ENCODE assay signal across 8 cellular contexts in the genomic region with DNA sequence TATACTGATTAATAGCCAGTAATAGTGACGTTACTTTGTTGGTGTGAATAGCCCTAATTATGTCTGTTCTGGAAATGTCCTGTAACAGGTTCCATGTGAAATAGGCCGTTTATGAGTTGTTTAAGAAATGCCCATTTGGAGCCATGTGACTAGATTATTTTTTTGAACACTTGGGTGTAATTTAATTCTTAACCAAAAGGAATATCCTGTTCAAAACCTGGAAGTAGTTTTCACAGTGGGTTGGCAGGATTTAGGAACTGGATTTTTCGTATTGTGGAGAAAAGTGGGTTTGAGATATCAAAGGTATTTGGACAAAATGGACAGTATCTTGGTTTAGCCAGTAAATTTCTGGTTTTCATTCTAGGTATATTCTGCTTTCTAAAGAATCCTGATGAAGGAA. TPM values are rescaled to one million over a fixed set of nuclear protein-coding genes. Genes with fewer than 3 reads are reported as not detected.
DNase-seq lines count a peak whose midpoint lies in the region; ATAC-seq and TF ChIP-seq lines count a peak whose summit lies in the region.

No MANE protein-coding gene starts in this region.

- H3K4me1 ChIP-seq in MM.1S (ENCODE audit: low read length) (peaks cover 9% of the 10 kb centered on the region), ectodermal cell (ENCODE audit: control insufficient read depth, insufficient read depth, low read length) (no peaks in the 10 kb centered on the region)

- ATAC-seq in GM21619 (IDR thresholded peaks at IDR 0.05; ENCODE audit: unreplicated experiment) = no peak

- no peaks in the 10 kb centered on the region for H3K9me3 ChIP-seq in MM.1S (replicated peaks; ENCODE audit: insufficient read depth, low read length)
- H3K9me3 ChIP-seq in ectodermal cell (ENCODE audit: control insufficient read depth, low read length) = peaks cover 3% of the 10 kb centered on the region

- peak overlapping the region; percentile 27 for H3K27ac Mint-ChIP-seq in neural crest cell (ENCODE audit: unreplicated experiment)

- peak overlapping the region; percentile 99 for H3K4me3 Mint-ChIP-seq in neural crest cell

- peak; percentile 61 for DNase-seq in CD1c-positive myeloid dendritic cell (ENCODE audit: extremely low spot score)
- no peak for DNase-seq in MM.1S
- DNase-seq in neural crest cell (ENCODE audit: low read depth, low spot score) = no peak
- no peak for DNase-seq in SW 1271 (lab: John Stamatoyannopoulos, UW)
- DNase-seq in NCI-H82 treated with DMSO at 0.1 percent for 48 hours (lab: John Stamatoyannopoulos, UW; ENCODE audit: unreplicated experiment) = no peak
- DNase-seq in mesenteric fat pad (ENCODE audit: low spot score) = no peak

- H4K20me1 ChIP-seq in MM.1S (ENCODE audit: insufficient read depth, low read length) = no peaks in the 10 kb centered on the region

- no peak overlapping the region for H3K27ac ChIP-seq in MM.1S (ENCODE audit: low read length)
- no peak overlapping the region for H3K27ac ChIP-seq in ectodermal cell (ENCODE audit: insufficient read depth, low read depth, low read length, poor library complexity, severe bottlenecking)

- WGBS in ectodermal cell, 2 experiments = 78% methylated on average over 3 of the region's 3 CpGs

- H3K36me3 Mint-ChIP-seq in neural crest cell (ENCODE audit: low read depth) = peaks cover 37% of the 10 kb centered on the region

- peaks cover 9% of the 10 kb centered on the region; the same call in 1 of the 2 replicates for H3K36me3 ChIP-seq in MM.1S (replicated peaks; ENCODE audit: insufficient read depth, low read length)
- H3K36me3 ChIP-seq in ectodermal cell (ENCODE audit: control insufficient read depth, insufficient read depth, low read length) = peaks cover 16% of the 10 kb centered on the region

- H3K27me3 Mint-ChIP-seq in neural crest cell (ENCODE audit: low read depth) = peaks cover 2% of the 10 kb centered on the region

- H3K4me1 Mint-ChIP-seq in neural crest cell = peaks cover 39% of the 10 kb centered on the region

- H3K4me2 ChIP-seq in MM.1S (ENCODE audit: low read depth, low read length) = peak overlapping the region; percentile 73

- peak overlapping the region; percentile 93 for H3K4me3 ChIP-seq in MM.1S (ENCODE audit: low read length)
- peak overlapping the region; percentile 88 for H3K4me3 ChIP-seq in ectodermal cell (ENCODE audit: insufficient read depth, low read depth, low read length)

- H2AFZ ChIP-seq in MM.1S (ENCODE audit: low read length) = no peak overlapping the region

- TF ChIP-seq CTCF in MM.1S (IDR thresholded peaks at IDR 0.05; ENCODE audit: low read length) = no peak
- no peak for TF ChIP-seq CTCF in neural crest cell (conservative IDR thresholded peaks at IDR 0.05)

- peaks cover 16% of the 10 kb centered on the region for H3F3A ChIP-seq in MM.1S (ENCODE audit: insufficient read depth, low read length)

- H3K27me3 ChIP-seq in MM.1S (replicated peaks; ENCODE audit: insufficient read depth, low read length) = no peaks in the 10 kb centered on the region
- H3K27me3 ChIP-seq in ectodermal cell (ENCODE audit: control insufficient read depth, insufficient read depth, low read length, poor library complexity, severe bottlenecking) = no peaks in the 10 kb centered on the region

- peaks cover 61% of the 10 kb centered on the region for H3K79me2 ChIP-seq in MM.1S (ENCODE audit: low read length)

- H3K9ac ChIP-seq in MM.1S (ENCODE audit: low read length) = peak overlapping the region; percentile 92; the same call in 1 of the 2 replicates

- no peaks in the 10 kb centered on the region for H3K9me2 ChIP-seq in MM.1S (replicated peaks; ENCODE audit: insufficient read depth, low read length)

- H3K9me3 Mint-ChIP-seq in neural crest cell = peaks cover 14% of the 10 kb centered on the region

RNA-seq across cellular contexts. Expression of a gene that starts 1.3 kb away (rescaled TPM):
- polyA plus RNA-seq in ectodermal cell (2013, experiment 1 of 4) = 30.4 TPM
- 43.9 TPM for polyA plus RNA-seq in ectodermal cell (2013, experiment 2 of 4)
- polyA plus RNA-seq in ectodermal cell (2013, experiment 3 of 4) = 32.3 TPM
- 39.2 TPM for polyA plus RNA-seq in ectodermal cell (2013, experiment 4 of 4)
- total RNA-seq in neural crest cell (38.3 and 42.2 TPM in 2 replicates), mesenteric fat pad (68.1 TPM)
